Comparison of ENCODE assay signal across 16 cellular contexts in genomic region chr2:124339709-124340108, GRCh38.
"Had no signal": no experiment of that assay in that cellular context is flagged by ENCODE, and none has a peak within 500 bp of the region (broad histone marks: within the 10 kb centered on the region; RNA-seq: fewer than 3 reads in every experiment).

No MANE protein-coding gene starts in this region.

- DNase-seq: effector CD4-positive, alpha-beta T cell; immature natural killer cell; left cardiac atrium; left ventricle myocardium inferior; lower lobe of right lung; natural killer cell; posterior cingulate gyrus; sigmoid colon; small intestine; stimulated activated CD4-positive, alpha-beta T cell treated with anti-CD3 and anti-CD28 coated beads, Interleukin-2, amount 100 ng/mL, for 48 hours; stimulated activated naive CD8-positive, alpha-beta T cell treated with anti-CD3 and anti-CD28 coated beads, Interleukin-15, Interleukin-2, amounts not matched to agents 100 U/mL and 50 U/mL, for 24 hours; testis had no signal

- H3K27ac ChIP-seq: coronary artery, gastroesophageal sphincter, left ventricle myocardium inferior, lower lobe of right lung, right atrium auricular region, sigmoid colon, testis, tibial nerve had no signal

- H3K27me3 ChIP-seq: gastroesophageal sphincter, right atrium auricular region, sigmoid colon, testis, tibial nerve had no signal

- ATAC-seq: gastroesophageal sphincter; left cardiac atrium; lower lobe of right lung; natural killer cell; stimulated activated naive CD8-positive, alpha-beta T cell treated with anti-CD3 and anti-CD28 coated beads, Interleukin-15, Interleukin-2, amounts not matched to agents 100 U/mL and 50 U/mL, for 24 hours had no signal

- H3K9me3 ChIP-seq: gastroesophageal sphincter, left ventricle myocardium inferior, lower lobe of right lung, right atrium auricular region, sigmoid colon, testis, tibial nerve had no signal

- H3K36me3 ChIP-seq: gastroesophageal sphincter, left ventricle myocardium inferior, lower lobe of right lung, right atrium auricular region, sigmoid colon, tibial nerve had no signal

- H3K4me3 ChIP-seq: coronary artery, gastroesophageal sphincter, left ventricle myocardium inferior, lower lobe of right lung, right atrium auricular region, sigmoid colon, testis, tibial nerve had no signal

- H3K4me1 ChIP-seq: gastroesophageal sphincter, left ventricle myocardium inferior, lower lobe of right lung, right atrium auricular region, sigmoid colon, testis, tibial nerve had no signal
